8 cellular contexts compared by ENCODE assay signal in genomic region chr6:28124971-28125353, GRCh38. TPM values are rescaled to one million over a fixed set of nuclear protein-coding genes. Genes with fewer than 3 reads are reported as not detected.
DNase-seq lines count a peak whose midpoint lies in the region; ATAC-seq and TF ChIP-seq lines count a peak whose summit lies in the region.

No MANE protein-coding gene starts in this region.

- no peaks in the 10 kb centered on the region for H3K9me3 ChIP-seq in liver (ENCODE audit: control insufficient read depth in 4 of 4, low read length in 3 of 4)

- H3K9me3 Mint-ChIP-seq in activated naive CD8-positive, alpha-beta T cell treated with anti-CD3 and anti-CD28 coated beads, Interleukin-2, amount 10 ng/mL, durations not matched to agents 7 days and 5 days = no peaks in the 10 kb centered on the region

- H3K4me1 ChIP-seq in liver (ENCODE audit: control insufficient read depth in 4 of 4, insufficient read depth in 4 of 4, low read length in 3 of 4) (peaks cover 0 to 17% (median 11%) of the 10 kb centered on the region in 4 donors), urinary bladder (ENCODE audit: insufficient read depth) (no peaks in the 10 kb centered on the region)

- TF ChIP-seq RAD21 in liver (IDR thresholded peaks at IDR 0.05) = no peak

- peak overlapping the region; percentile 89 for H3K27ac Mint-ChIP-seq in activated naive CD8-positive, alpha-beta T cell treated with anti-CD3 and anti-CD28 coated beads, Interleukin-2, amount 10 ng/mL, durations not matched to agents 7 days and 5 days

- DNase-seq in AML-193 (lab: John Stamatoyannopoulos, UW) = peak; percentile 26 to 32
- DNase-seq in HFF-Myc (ENCODE audit: extremely low read depth, low read depth) = no peak
- no peak for DNase-seq in activated naive CD8-positive, alpha-beta T cell treated with anti-CD3 and anti-CD28 coated beads, Interleukin-2, amount 10 ng/mL, durations not matched to agents 7 days and 5 days
- no peak for DNase-seq in HuH-7 (ENCODE audit: low spot score)
- DNase-seq in stimulated activated CD8-positive, alpha-beta memory T cell treated with anti-CD3 and anti-CD28 coated beads, Interleukin-4, amount 100 ng/mL, for 48 hours = no peak

- peaks cover 38% of the 10 kb centered on the region for H3K36me3 Mint-ChIP-seq in activated naive CD8-positive, alpha-beta T cell treated with anti-CD3 and anti-CD28 coated beads, Interleukin-2, amount 10 ng/mL, durations not matched to agents 7 days and 5 days

- peak overlapping the region; percentile 94 for H3K4me3 Mint-ChIP-seq in activated naive CD8-positive, alpha-beta T cell treated with anti-CD3 and anti-CD28 coated beads, Interleukin-2, amount 10 ng/mL, durations not matched to agents 7 days and 5 days

- H3K27me3 ChIP-seq in liver (ENCODE audit: control insufficient read depth in 4 of 4, insufficient read depth in 4 of 4, low read length in 3 of 4) = no peaks in the 10 kb centered on the region

- TF ChIP-seq CTCF in HFF-Myc (IDR thresholded peaks at IDR 0.05; ENCODE audit: low read depth, low read length, missing control alignments) (no peak), liver (IDR thresholded peaks at IDR 0.05; ENCODE audit: low read depth, low read length, missing input control) (no peak)

- H3K27me3 Mint-ChIP-seq in activated naive CD8-positive, alpha-beta T cell treated with anti-CD3 and anti-CD28 coated beads, Interleukin-2, amount 10 ng/mL, durations not matched to agents 7 days and 5 days = no peaks in the 10 kb centered on the region

- peaks cover 41% of the 10 kb centered on the region for H3K4me1 Mint-ChIP-seq in activated naive CD8-positive, alpha-beta T cell treated with anti-CD3 and anti-CD28 coated beads, Interleukin-2, amount 10 ng/mL, durations not matched to agents 7 days and 5 days

- peak overlapping the region; percentile 68 for H3K4me3 ChIP-seq in HFF-Myc (replicated peaks; ENCODE audit: low read depth, low read length)
- H3K4me3 ChIP-seq in liver (ENCODE audit: low read depth in 1 of 3, low read length in 3 of 3) = peak overlapping the region; percentile 73 to 87 (median 83)
- H3K4me3 ChIP-seq in urinary bladder (ENCODE audit: low read depth, low read length) = peak overlapping the region; percentile 52

- peaks cover 3 to 20% (median 12%) of the 10 kb centered on the region in 4 donors for H3K36me3 ChIP-seq in liver (ENCODE audit: control insufficient read depth in 4 of 4, insufficient read depth in 3 of 4, low read depth in 1 of 4, low read length in 3 of 4)
- H3K36me3 ChIP-seq in urinary bladder (ENCODE audit: insufficient read depth) = peaks cover 2% of the 10 kb centered on the region

- ATAC-seq in activated naive CD8-positive, alpha-beta T cell treated with anti-CD3 and anti-CD28 coated beads, Interleukin-2, amount 10 ng/mL, durations not matched to agents 7 days and 5 days (ENCODE audit: low read depth) = peak; percentile 14
- no peak for ATAC-seq in HG02852 (IDR thresholded peaks at IDR 0.05; ENCODE audit: unreplicated experiment)

- WGBS in liver = 13% methylated on average over 6 of the region's 6 CpGs
- 12% methylated on average over 6 of the region's 6 CpGs for WGBS in urinary bladder

- POLR2A ChIA-PET in activated naive CD8-positive, alpha-beta T cell treated with anti-CD3 and anti-CD28 coated beads, Interleukin-2, amount 10 ng/mL, durations not matched to agents 7 days and 5 days (lab: Charles Lee) = interaction anchor here (1.0 to 2.3 kb wide), 8 partner anchors 9 to 232 kb away, joined by 3 to 19 read pairs (median 4); partner anchors contain the start of genes ZKSCAN4 and ZKSCAN8

- no peak overlapping the region for H3K9ac ChIP-seq in liver (ENCODE audit: low read depth in 1 of 2, low read length in 2 of 2)

- H3K27ac ChIP-seq in liver (ENCODE audit: low read depth in 1 of 2, low read length in 2 of 2) (no peak overlapping the region), urinary bladder (ENCODE audit: low read depth) (no peak overlapping the region)

TF ChIP-seq in liver, 16 proteins besides CTCF, POLR2A, EP300 and RAD21:
- TF ChIP-seq FOXA1 (IDR thresholded peaks at IDR 0.05) (no peak), JUND (IDR thresholded peaks at IDR 0.05) (no peak), HNF4A (conservative IDR thresholded peaks at IDR 0.05) (no peak), ZBTB33 (IDR thresholded peaks at IDR 0.05) (no peak), FOXA2 (IDR thresholded peaks at IDR 0.05) (no peak)
TF ChIP-seq in liver: peak in this region for 0.

RNA-seq across cellular contexts. Expression of gene ZSCAN16, which starts 0.6 kb away (rescaled TPM):
- total RNA-seq in activated naive CD8-positive, alpha-beta T cell treated with anti-CD3 and anti-CD28 coated beads, Interleukin-2, amount 10 ng/mL, durations not matched to agents 7 days and 5 days = 1 to 10 TPM; 6.9 to 8.6 TPM
- total RNA-seq in liver = 1 to 10 TPM; 1.5 to 3.5 TPM
- 1 to 10 TPM; 1.9 to 3.4 TPM for polyA plus RNA-seq in liver
- total RNA-seq in urinary bladder = 3.9 TPM
- 3.5 TPM for polyA plus RNA-seq in urinary bladder

RNA-seq across cellular contexts. Expression of gene ZKSCAN8, which starts 16.7 kb away (rescaled TPM):
- total RNA-seq in activated naive CD8-positive, alpha-beta T cell treated with anti-CD3 and anti-CD28 coated beads, Interleukin-2, amount 10 ng/mL, durations not matched to agents 7 days and 5 days = 10 to 100 TPM; 29.8 to 30.7 TPM
- total RNA-seq in liver (10 to 100 TPM; 11.0 to 13.4 TPM), urinary bladder (33.0 TPM)
- polyA plus RNA-seq in liver (1 to 10 TPM; 2.4 to 2.6 TPM), urinary bladder (12.0 TPM)

RNA-seq across cellular contexts. Expression of gene ZNF165, which starts 44.6 kb away (rescaled TPM):
- total RNA-seq in activated naive CD8-positive, alpha-beta T cell treated with anti-CD3 and anti-CD28 coated beads, Interleukin-2, amount 10 ng/mL, durations not matched to agents 7 days and 5 days = 1 to 10 TPM; 1.2 to 1.3 TPM
- total RNA-seq in liver = 1 to 10 TPM in 1 of 2 donors, under 1 TPM in 1; 0.51 to 1.3 TPM
- under 1 TPM; 0.54 to 0.62 TPM for polyA plus RNA-seq in liver
- total RNA-seq in urinary bladder = 1.0 TPM
- 0.90 TPM for polyA plus RNA-seq in urinary bladder

Comparison
In these comparisons a context has a peak if more than half of its experiments do, and no peak if none do; other contexts are left out.
1. DNase-seq: peak in AML-193 (2 of 2); none in HFF-Myc (single experiment), activated naive CD8-positive, alpha-beta T cell treated with anti-CD3 and anti-CD28 coated beads, Interleukin-2, amount 10 ng/mL, durations not matched to agents 7 days and 5 days (single experiment), HuH-7 (single experiment) and stimulated activated CD8-positive, alpha-beta memory T cell treated with anti-CD3 and anti-CD28 coated beads, Interleukin-4, amount 100 ng/mL, for 48 hours (single experiment).
2. Peak in every context shown above with its lines, with median percentiles within 50 percentile points of each other: H3K4me3 ChIP-seq.